8 cellular contexts compared by ENCODE assay signal in genomic region chrX:129654652-129655546, GRCh38. TPM values are rescaled to one million over a fixed set of nuclear protein-coding genes. Genes with fewer than 3 reads are reported as not detected.
A peak's percentile ranks its signal among the peaks of the same experiment; 100 is the strongest.
DNase-seq lines count a peak whose midpoint lies in the region; ATAC-seq and TF ChIP-seq lines count a peak whose summit lies in the region.

Gene APLN (minus strand): TSS chrX:129654956. CDS start chrX:129654630, 326 bp downstream.

- H3K27me3 Mint-ChIP-seq in CD14-positive monocyte (ENCODE audit: low read depth in 3 of 3): peaks cover 27 to 45% (median 36%) of the 10 kb centered on the region in 3 donors

- H3K4me1 Mint-ChIP-seq in CD14-positive monocyte: peaks cover 19% of the 10 kb centered on the region

- no peaks in the 10 kb centered on the region for H3K36me3 ChIP-seq in MG63

- H3K27ac Mint-ChIP-seq in CD14-positive monocyte: no peak within 1 kb of the TSS

- H3K4me3 ChIP-seq in MG63: peak within 1 kb of the TSS; percentile 50

- peak within 1 kb of the TSS; percentile 64 to 81 for H3K4me3 Mint-ChIP-seq in CD14-positive monocyte

- no peak for TF ChIP-seq CTCF in CD14-positive monocyte (IDR thresholded peaks at IDR 0.05)
- no peak for TF ChIP-seq CTCF in omental fat pad (IDR thresholded peaks at IDR 0.05)

- intact Hi-C loops in CD14-positive monocyte (cut with micrococcal nuclease): no loop called here

- ATAC-seq in GM19395 (IDR thresholded peaks at IDR 0.05; ENCODE audit: unreplicated experiment): peak; percentile 43
- ATAC-seq in omental fat pad (ENCODE audit: low FRiP score): peak; percentile 71
- ATAC-seq in HG03565 (IDR thresholded peaks at IDR 0.05; ENCODE audit: unreplicated experiment): no peak

- no peaks in the 10 kb centered on the region for H3K27me3 ChIP-seq in MG63

- peaks cover 0 to 16% (median 2%) of the 10 kb centered on the region in 7 donors for H3K9me3 Mint-ChIP-seq in CD14-positive monocyte

- DNase-seq in CD14-positive monocyte (ENCODE audit: low spot score) (no peak), MG63 (peak; percentile 65), glomerular endothelial cell (ENCODE audit: extremely low read depth, low read depth, low spot score) (no peak), omental fat pad (ENCODE audit: low spot score) (peak; percentile 31), mucosa of gallbladder (ENCODE audit: low spot score) (no peak)
- DNase-seq in activated naive CD4-positive, alpha-beta T cell treated with Interleukin-2 at 50 U/mL for 16 hours: peak; percentile 11

- H3K9me3 ChIP-seq in MG63: no peaks in the 10 kb centered on the region

- H3K36me3 Mint-ChIP-seq in CD14-positive monocyte: no peaks in the 10 kb centered on the region

RNA-seq across cellular contexts. Expression of gene APLN, which starts in this region (rescaled TPM):
- not detected for polyA plus RNA-seq in CD14-positive monocyte
- 1.4 and 7.2 TPM in 2 replicates for total RNA-seq in MG63 (2014; rRNA removed; shearing (Covaris generic); ENCODE audit: low replicate concordance)
- 1,464 and 1,492 TPM in 2 replicates for total RNA-seq in glomerular endothelial cell
- 1 to 10 TPM in 1 of 4 donors, under 1 TPM in 3; 0.32 to 3.1 (median 0.76) TPM for total RNA-seq in omental fat pad
- total RNA-seq in mucosa of gallbladder: 0.20 TPM

Comparison
In these comparisons a context has a peak if more than half of its experiments do, and no peak if none do; other contexts are left out.
1. RNA of gene APLN (total RNA-seq): 1,464 to 1,492 TPM in glomerular endothelial cell; 1.4 to 7.2 TPM in MG63, 0.32 to 3.1 TPM in omental fat pad and 0.20 TPM in mucosa of gallbladder (single experiment); every median in the first group is over 100 times any median in the second.
2. DNase-seq: peak in MG63 (single experiment), activated naive CD4-positive, alpha-beta T cell treated with Interleukin-2 at 50 U/mL for 16 hours (single experiment) and omental fat pad (single experiment); none in CD14-positive monocyte (single experiment), glomerular endothelial cell (single experiment) and mucosa of gallbladder (single experiment).